Comparison of ENCODE assay signal across 2 cellular contexts in genomic region chr7:38873433-38873832, GRCh38.
TF ChIP-seq lines count a peak whose summit lies in the region.

No MANE protein-coding gene starts in this region.

TF ChIP-seq in K562, 482 proteins besides CTCF, POLR2A, EP300 and RAD21:
- no peak for TF ChIP-seq MITF (IDR thresholded peaks at IDR 0.05)
- TF ChIP-seq RFX1 (IDR thresholded peaks at IDR 0.05): peak; percentile 60
- no peak for TF ChIP-seq RCOR1 (IDR thresholded peaks at IDR 0.05; ENCODE audit: borderline replicate concordance in 1 of 2, low read depth in 2 of 2, low read length in 2 of 2)

TF ChIP-seq in WTC11, 78 proteins besides CTCF, POLR2A, EP300 and RAD21:
- TF ChIP-seq ZNF121 (CRISPR knock-in tag; IDR thresholded peaks at IDR 0.05): no peak
- TF ChIP-seq JUN (CRISPR knock-in tag; IDR thresholded peaks at IDR 0.05): no peak
- no peak for TF ChIP-seq ZNF532 (CRISPR knock-in tag; IDR thresholded peaks at IDR 0.05; ENCODE audit: borderline replicate concordance)
- TF ChIP-seq SOX15 (CRISPR knock-in tag; IDR thresholded peaks at IDR 0.05): no peak
- no peak for TF ChIP-seq STAT6 (CRISPR knock-in tag; conservative IDR thresholded peaks at IDR 0.05; ENCODE audit: low read depth)
- TF ChIP-seq TEAD1 (CRISPR knock-in tag; IDR thresholded peaks at IDR 0.05): no peak
- TF ChIP-seq ZNF396 (CRISPR knock-in tag; IDR thresholded peaks at IDR 0.05; ENCODE audit: borderline replicate concordance): no peak
- no peak for TF ChIP-seq PREB (CRISPR knock-in tag; IDR thresholded peaks at IDR 0.05; ENCODE audit: borderline replicate concordance)
- TF ChIP-seq RORB (CRISPR knock-in tag; IDR thresholded peaks at IDR 0.05): no peak
- no peak for TF ChIP-seq TP53 (CRISPR knock-in tag; IDR thresholded peaks at IDR 0.05)
- no peak for TF ChIP-seq E2F5 (CRISPR knock-in tag; IDR thresholded peaks at IDR 0.05)
- no peak for TF ChIP-seq ATF6 (CRISPR knock-in tag; IDR thresholded peaks at IDR 0.05)
- no peak for TF ChIP-seq CDX4 (CRISPR knock-in tag; IDR thresholded peaks at IDR 0.05; ENCODE audit: borderline replicate concordance)
- no peak for TF ChIP-seq ZNF219 (CRISPR knock-in tag; IDR thresholded peaks at IDR 0.05; ENCODE audit: borderline replicate concordance)
- no peak for TF ChIP-seq E2F4 (CRISPR knock-in tag; IDR thresholded peaks at IDR 0.05; ENCODE audit: borderline replicate concordance, low read depth)
- no peak for TF ChIP-seq ATF3 (CRISPR knock-in tag; conservative IDR thresholded peaks at IDR 0.05)
- TF ChIP-seq ZNF281 (CRISPR knock-in tag; IDR thresholded peaks at IDR 0.05): no peak
- TF ChIP-seq NR1H2 (CRISPR knock-in tag; IDR thresholded peaks at IDR 0.05): no peak
